Comparison of ENCODE assay signal across 9 cellular contexts in genomic region chr10:93702278-93703001, GRCh38. TPM values are rescaled to one million over a fixed set of nuclear protein-coding genes. Genes with fewer than 3 reads are reported as not detected.
DNase-seq lines count a peak whose midpoint lies in the region; ATAC-seq and TF ChIP-seq lines count a peak whose summit lies in the region.
"Had no signal": no experiment of that assay in that cellular context is flagged by ENCODE, and none has a peak within 500 bp of the region (broad histone marks: within the 10 kb centered on the region; RNA-seq: fewer than 3 reads in every experiment).

A gene with protein sequence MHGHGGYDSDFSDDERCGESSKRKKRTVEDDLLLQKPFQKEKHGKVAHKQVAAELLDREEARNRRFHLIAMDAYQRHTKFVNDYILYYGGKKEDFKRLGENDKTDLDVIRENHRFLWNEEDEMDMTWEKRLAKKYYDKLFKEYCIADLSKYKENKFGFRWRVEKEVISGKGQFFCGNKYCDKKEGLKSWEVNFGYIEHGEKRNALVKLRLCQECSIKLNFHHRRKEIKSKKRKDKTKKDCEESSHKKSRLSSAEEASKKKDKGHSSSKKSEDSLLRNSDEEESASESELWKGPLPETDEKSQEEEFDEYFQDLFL (minus strand): TSS chr10:93702592. CDS start chr10:93700106, 2,486 bp downstream.

- intact Hi-C loops in activated B cell treated with CpG ODN at 0.5 μM for 24 hours (cut with micrococcal nuclease) = loop anchor here (1.0 to 10.0 kb wide), 14 partner anchors 13 to 1408 kb away; partner anchors contain the start of genes CEP55, CPEB3, EXOC6 and KIF11

- peak; percentile 84 for ATAC-seq in GM18907 (IDR thresholded peaks at IDR 0.05; ENCODE audit: unreplicated experiment)
- peak; percentile 70 for ATAC-seq in HG03139 (IDR thresholded peaks at IDR 0.05; ENCODE audit: unreplicated experiment)
- ATAC-seq in activated B cell treated with CpG ODN at 0.5 μM for 24 hours (ENCODE audit: low read depth) = peak; percentile 88

- POLR2A ChIA-PET in activated B cell treated with CpG ODN at 0.5 μM for 24 hours (lab: Charles Lee) = interaction anchor here (0.6 to 2.2 kb wide), 15 partner anchors 9 to 1904 kb away, joined by 3 to 12 read pairs (median 4); partner anchors contain the start of genes HELLS and TNKS2

- H3K4me3 ChIP-seq in AG09309 (ENCODE audit: control insufficient read depth, low read depth, low read length) = peak within 1 kb of the TSS; percentile 73

- H3K27ac Mint-ChIP-seq in activated B cell treated with CpG ODN at 0.5 μM for 24 hours = no peak within 1 kb of the TSS

- peaks cover 11% of the 10 kb centered on the region for H3K4me1 Mint-ChIP-seq in activated B cell treated with CpG ODN at 0.5 μM for 24 hours

- DNase-seq in AG09309 (ENCODE audit: low read depth) = peak; percentile 81
- peak; percentile 92 for DNase-seq in NCI-H2227 (lab: John Stamatoyannopoulos, UW; ENCODE audit: unreplicated experiment)
- peak; percentile 87 for DNase-seq in activated B cell treated with CpG ODN at 0.5 μM for 24 hours
- DNase-seq in central memory CD4-positive, alpha-beta T cell = peak; percentile 81
- peak; percentile 98 for DNase-seq in islet precursor cell
- peak; percentile 87 for DNase-seq in stimulated activated CD4-positive, alpha-beta T cell treated with anti-CD3 and anti-CD28 coated beads, Interleukin-12 subunit alpha, Interleukin-12 subunit beta, amount 100 ng/mL, for 4 hours

- H3K9me3 Mint-ChIP-seq in activated B cell treated with CpG ODN at 0.5 μM for 24 hours = no peaks in the 10 kb centered on the region
- H3K9me3 Mint-ChIP-seq: T-helper 1 cell treated with Interleukin-12 subunit alpha and Interleukin-12 subunit beta and Interleukin-4 antibody, amounts not matched to agents 30 μg/mL and 1 μg/mL, for 36 hours had no signal

- H3K36me3 Mint-ChIP-seq in activated B cell treated with CpG ODN at 0.5 μM for 24 hours (ENCODE audit: low read depth) = peaks cover 17% of the 10 kb centered on the region

- CTCF ChIA-PET in activated B cell treated with CpG ODN at 0.5 μM for 24 hours (lab: Charles Lee) = interaction anchor here (0.9 to 2.8 kb wide), 6 partner anchors 40 to 156 kb away, joined by 3 to 21 read pairs (median 4); no protein-coding TSS in a partner anchor

- no peak within 1 kb of the TSS for H3K4me3 Mint-ChIP-seq in activated B cell treated with CpG ODN at 0.5 μM for 24 hours

- peak; percentile 43 for TF ChIP-seq CTCF in AG09309 (IDR thresholded peaks at IDR 0.05; ENCODE audit: control insufficient read depth, insufficient read depth, low read depth, low read length, missing control alignments)
- no peak for TF ChIP-seq CTCF in activated B cell treated with CpG ODN at 0.5 μM for 24 hours (IDR thresholded peaks at IDR 0.05)

- H3K27me3 Mint-ChIP-seq in activated B cell treated with CpG ODN at 0.5 μM for 24 hours = no peaks in the 10 kb centered on the region

RNA-seq across cellular contexts. Expression of the gene that starts here (rescaled TPM):
- 20.3 and 24.8 TPM in 2 replicates for total RNA-seq in activated B cell treated with CpG ODN at 0.5 μM for 24 hours

Comparison
In these comparisons a context has a peak if more than half of its experiments do, and no peak if none do; other contexts are left out.
1. Peak in every context shown above with its lines: DNase-seq, ATAC-seq and H3K4me3 ChIP-seq.